10 cellular contexts compared by ENCODE assay signal in genomic region chr18:58186258-58186948, GRCh38.
DNase-seq lines count a peak whose midpoint lies in the region; ATAC-seq, FAIRE-seq and TF ChIP-seq lines count a peak whose summit lies in the region.
"Had no signal": no experiment of that assay in that cellular context is flagged by ENCODE, and none has a peak within 500 bp of the region (broad histone marks: within the 10 kb centered on the region; RNA-seq: fewer than 3 reads in every experiment).

No MANE protein-coding gene starts in this region.

- no peaks in the 10 kb centered on the region for H3K9me2 ChIP-seq in hepatocyte (replicated peaks; ENCODE audit: insufficient read depth)

- H4K20me1 ChIP-seq in hepatocyte (ENCODE audit: insufficient read depth, poor library complexity, severe bottlenecking): peaks cover 4% of the 10 kb centered on the region
- H4K20me1 ChIP-seq in smooth muscle cell (ENCODE audit: low read depth): no peaks in the 10 kb centered on the region

- H3K36me3 ChIP-seq in hepatocyte (replicated peaks; ENCODE audit: insufficient read depth, low read depth) (no peaks in the 10 kb centered on the region), smooth muscle cell (ENCODE audit: low read depth) (no peaks in the 10 kb centered on the region)
- H3K36me3 ChIP-seq: tibial artery had no signal

- no peak for TF ChIP-seq CTCF in hepatocyte (IDR thresholded peaks at IDR 0.05; ENCODE audit: poor library complexity)
- no peak for TF ChIP-seq CTCF in smooth muscle cell (IDR thresholded peaks at IDR 0.05; ENCODE audit: borderline replicate concordance, insufficient read depth, poor library complexity, severe bottlenecking)

- peaks cover 99% of the 10 kb centered on the region for H3K79me2 ChIP-seq in hepatocyte
- H3K79me2 ChIP-seq in smooth muscle cell (ENCODE audit: low read depth): no peaks in the 10 kb centered on the region

- no peaks in the 10 kb centered on the region for H3F3A ChIP-seq in smooth muscle cell (ENCODE audit: low read depth)

- H3K4me3 ChIP-seq in hepatocyte (no peak overlapping the region), smooth muscle cell (no peak overlapping the region)
- H3K4me3 ChIP-seq: tibial artery had no signal

- no peaks in the 10 kb centered on the region for H3K9me3 ChIP-seq in hepatocyte (ENCODE audit: low read depth)
- H3K9me3 ChIP-seq in smooth muscle cell (replicated peaks; ENCODE audit: low read depth): no peaks in the 10 kb centered on the region
- H3K9me3 ChIP-seq: tibial artery had no signal

- H2AFZ ChIP-seq in hepatocyte (no peak overlapping the region), smooth muscle cell (ENCODE audit: low read depth) (no peak overlapping the region)

- 58% methylated on average over 6 of the region's 6 CpGs for WGBS in hepatocyte (ENCODE audit: low lambda C conversion rate, missing lambda C conversion rate)
- 52% methylated on average over 6 of the region's 6 CpGs for WGBS in smooth muscle cell (ENCODE audit: low lambda C conversion rate)

- H3K27ac ChIP-seq in hepatocyte (peak overlapping the region; percentile 48), smooth muscle cell (ENCODE audit: low read depth) (peak overlapping the region; percentile 80)
- H3K27ac ChIP-seq: tibial artery had no signal

- H3K9ac ChIP-seq in smooth muscle cell (ENCODE audit: low read depth): no peak overlapping the region

- peaks cover 12% of the 10 kb centered on the region for H3K4me1 ChIP-seq in hepatocyte (ENCODE audit: insufficient read depth)
- H3K4me1 ChIP-seq in smooth muscle cell (ENCODE audit: low read depth): peaks cover 7% of the 10 kb centered on the region
- H3K4me1 ChIP-seq: tibial artery had no signal

- DNase-seq in NCI-H146 (lab: John Stamatoyannopoulos, UW): peak; percentile 31
- DNase-seq in NCI-H146 treated with DMSO at 0.1 percent for 48 hours (lab: John Stamatoyannopoulos, UW; ENCODE audit: unreplicated experiment): no peak
- DNase-seq in T1000 (lab: John Stamatoyannopoulos, UW): peak; percentile 21
- peak; percentile 60 for DNase-seq in hepatocyte (ENCODE audit: low spot score)
- no peak for DNase-seq in smooth muscle cell (lab: John Stamatoyannopoulos, UW; ENCODE audit: unreplicated experiment)
- no peak for DNase-seq in GM12891 (ENCODE audit: insufficient read length, low spot score)
- no peak for DNase-seq in NCI-H2029 (lab: John Stamatoyannopoulos, UW)
- DNase-seq: activated B cell treated with CpG ODN at 0.5 μM for 24 hours, tibial artery had no signal

- TF ChIP-seq POLR2A in GM12891 (IDR thresholded peaks at IDR 0.05; ENCODE audit: low read depth, low read length): no peak

- no peak overlapping the region for H3K4me2 ChIP-seq in hepatocyte
- H3K4me2 ChIP-seq in smooth muscle cell: peak overlapping the region; percentile 44

- H3K27me3 ChIP-seq in hepatocyte (no peaks in the 10 kb centered on the region), smooth muscle cell (ENCODE audit: low read depth) (no peaks in the 10 kb centered on the region)
- H3K27me3 ChIP-seq: tibial artery had no signal

- no peak for ATAC-seq in GM19324 (IDR thresholded peaks at IDR 0.05; ENCODE audit: low FRiP score, unreplicated experiment)

- FAIRE-seq in GM12891 (lab: Jason Lieb, UNC): no peak

TF ChIP-seq in GM12891, 5 proteins besides CTCF, POLR2A, EP300 and RAD21:
- no peak for TF ChIP-seq POU2F2 (IDR thresholded peaks at IDR 0.05; ENCODE audit: low read depth, low read length)
- TF ChIP-seq SPI1 (IDR thresholded peaks at IDR 0.05; ENCODE audit: low read depth, low read length): no peak
TF ChIP-seq in GM12891: peak in this region for 0.

Comparison
In these comparisons a context has a peak if more than half of its experiments do, and no peak if none do; other contexts are left out.
1. DNase-seq: peak in NCI-H146 (single experiment), T1000 (single experiment) and hepatocyte (single experiment); none in NCI-H146 treated with DMSO at 0.1 percent for 48 hours (single experiment), smooth muscle cell (single experiment), GM12891 (single experiment) and NCI-H2029 (single experiment).